In the genomic region with DNA sequence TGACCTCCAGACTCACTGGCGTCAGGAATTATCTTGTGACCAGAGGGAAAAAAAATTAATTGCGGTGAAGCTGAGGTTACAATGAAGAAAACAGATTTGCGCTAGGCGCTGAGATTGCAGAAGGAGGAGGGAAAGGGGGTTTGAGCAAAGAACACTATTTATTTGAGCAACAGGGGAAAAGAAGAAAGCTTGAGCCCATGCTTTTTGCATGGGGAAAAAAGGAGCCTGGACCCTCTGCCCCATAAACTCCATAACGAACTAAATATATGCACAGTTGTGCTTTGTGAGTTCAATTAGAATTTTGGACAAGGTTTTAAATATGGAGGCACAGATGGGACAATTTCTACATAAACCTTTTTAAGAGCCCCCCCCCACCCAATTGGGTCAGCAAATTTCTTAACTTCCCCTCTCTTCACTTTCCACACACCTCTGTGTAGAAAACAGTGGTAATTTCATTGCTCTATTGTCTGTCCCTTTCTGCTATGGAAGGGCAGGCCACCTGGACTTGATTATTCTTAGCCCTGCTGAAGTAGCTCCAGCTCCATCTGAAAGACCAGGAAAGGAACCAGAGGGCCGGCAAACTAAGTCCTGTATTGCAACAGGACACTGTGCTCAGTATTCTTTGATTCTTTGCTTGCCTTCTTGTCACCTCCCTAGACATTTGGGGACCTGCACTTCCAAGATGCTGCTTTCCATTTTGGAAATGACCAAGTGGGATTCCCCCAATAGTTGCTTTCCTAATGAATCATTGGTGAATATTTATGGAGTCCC, we compare ENCODE assay signal across 8 cellular contexts. TPM values are rescaled to one million over a fixed set of nuclear protein-coding genes. Genes with fewer than 3 reads are reported as not detected.
DNase-seq lines count a peak whose midpoint lies in the region; ATAC-seq and TF ChIP-seq lines count a peak whose summit lies in the region.

No MANE protein-coding gene starts in this region.

- peak; percentile 62 for DNase-seq in NCI-H748 (lab: John Stamatoyannopoulos, UW; ENCODE audit: unreplicated experiment)
- no peak for DNase-seq in NCI-H748 treated with DMSO at 0.1 percent for 48 hours (lab: John Stamatoyannopoulos, UW)
- DNase-seq in foreskin fibroblast: peak; percentile 56 to 67
- no peak for DNase-seq in D341Med (ENCODE audit: low spot score)

- H3K4me1 ChIP-seq in skeletal muscle tissue (ENCODE audit: control insufficient read depth in 3 of 3, insufficient read depth in 3 of 3, low read length in 3 of 3): peaks cover 63 to 75% (median 74%) of the 10 kb centered on the region in 3 donors

- H3K27me3 ChIP-seq in SU-DHL-6 (ENCODE audit: low read length) (no peaks in the 10 kb centered on the region), skeletal muscle tissue (ENCODE audit: control insufficient read depth in 3 of 3, insufficient read depth in 3 of 3, low read length in 3 of 3) (no peaks in the 10 kb centered on the region)

- H3K79me2 ChIP-seq in SU-DHL-6 (ENCODE audit: insufficient read depth, low read length): peaks cover 9% of the 10 kb centered on the region

- H3K4me2 ChIP-seq in SU-DHL-6 (ENCODE audit: low read depth, low read length, poor library complexity, severe bottlenecking): peak overlapping the region; percentile 80

- peak overlapping the region; percentile 88 for H3K9ac ChIP-seq in SU-DHL-6 (ENCODE audit: low read length)
- peak overlapping the region; percentile 79 to 95 (median 92) for H3K9ac ChIP-seq in skeletal muscle tissue (ENCODE audit: low read depth in 1 of 3, low read length in 3 of 3)

- TF ChIP-seq CTCF in SU-DHL-6 (IDR thresholded peaks at IDR 0.05; ENCODE audit: insufficient read depth, low read length, poor library complexity, severe bottlenecking) (no peak), foreskin fibroblast (IDR thresholded peaks at IDR 0.05; ENCODE audit: low read depth, low read length) (no peak)

- H3K36me3 ChIP-seq in SU-DHL-6 (ENCODE audit: low read length) (no peaks in the 10 kb centered on the region), skeletal muscle tissue (ENCODE audit: control insufficient read depth in 3 of 3, insufficient read depth in 3 of 3, low read length in 3 of 3) (peaks cover 0 to 22% (median 5%) of the 10 kb centered on the region in 3 donors)

- no peak overlapping the region for H3K27ac ChIP-seq in SU-DHL-6 (ENCODE audit: low read depth, low read length)
- peak overlapping the region; percentile 96 for H3K27ac ChIP-seq in skeletal muscle tissue (ENCODE audit: low read depth, low read length)

- no peak for ATAC-seq in GM21576 (IDR thresholded peaks at IDR 0.05; ENCODE audit: unreplicated experiment)
- no peak for ATAC-seq in HG03354 (IDR thresholded peaks at IDR 0.05; ENCODE audit: poor library complexity, severe bottlenecking, unreplicated experiment)

- no peaks in the 10 kb centered on the region for H3K9me2 ChIP-seq in SU-DHL-6 (replicated peaks; ENCODE audit: insufficient read depth, low read length)

- H3K9me3 ChIP-seq in SU-DHL-6 (ENCODE audit: insufficient read depth, low read length) (no peaks in the 10 kb centered on the region), skeletal muscle tissue (ENCODE audit: control insufficient read depth in 3 of 3, low read length in 3 of 3) (no peaks in the 10 kb centered on the region)

- peak overlapping the region; percentile 49 for H3K4me3 ChIP-seq in SU-DHL-6 (ENCODE audit: insufficient read depth, low read length, poor library complexity, severe bottlenecking)
- peak overlapping the region; percentile 69 to 91 for H3K4me3 ChIP-seq in foreskin fibroblast (ENCODE audit: low read depth in 1 of 2, low read length in 2 of 2)
- peak overlapping the region; percentile 87 to 98 (median 96) for H3K4me3 ChIP-seq in skeletal muscle tissue (ENCODE audit: low read length in 3 of 3)

- peaks cover 44% of the 10 kb centered on the region for H3F3A ChIP-seq in SU-DHL-6 (ENCODE audit: insufficient read depth)

- H2AFZ ChIP-seq in SU-DHL-6 (ENCODE audit: low read depth, low read length, severe bottlenecking): peak overlapping the region; percentile 49

- no peaks in the 10 kb centered on the region for H4K20me1 ChIP-seq in SU-DHL-6 (ENCODE audit: low read depth, low read length)

RNA-seq across cellular contexts. Expression of a gene that starts 0.9 kb away (rescaled TPM):
- 120 TPM for total RNA-seq in skeletal muscle tissue

RNA-seq across cellular contexts. Expression of a gene that starts 29.1 kb away (rescaled TPM):
- 5.7 TPM for total RNA-seq in skeletal muscle tissue

Comparison
In these comparisons a context has a peak if more than half of its experiments do, and no peak if none do; other contexts are left out.
1. DNase-seq: peak in NCI-H748 (single experiment) and foreskin fibroblast (2 of 2); none in NCI-H748 treated with DMSO at 0.1 percent for 48 hours (single experiment) and D341Med (single experiment).
2. Peak in every context shown above with its lines, with median percentiles within 50 percentile points of each other: H3K4me3 ChIP-seq.